Comparison of ENCODE assay signal across 8 cellular contexts in the genomic region with DNA sequence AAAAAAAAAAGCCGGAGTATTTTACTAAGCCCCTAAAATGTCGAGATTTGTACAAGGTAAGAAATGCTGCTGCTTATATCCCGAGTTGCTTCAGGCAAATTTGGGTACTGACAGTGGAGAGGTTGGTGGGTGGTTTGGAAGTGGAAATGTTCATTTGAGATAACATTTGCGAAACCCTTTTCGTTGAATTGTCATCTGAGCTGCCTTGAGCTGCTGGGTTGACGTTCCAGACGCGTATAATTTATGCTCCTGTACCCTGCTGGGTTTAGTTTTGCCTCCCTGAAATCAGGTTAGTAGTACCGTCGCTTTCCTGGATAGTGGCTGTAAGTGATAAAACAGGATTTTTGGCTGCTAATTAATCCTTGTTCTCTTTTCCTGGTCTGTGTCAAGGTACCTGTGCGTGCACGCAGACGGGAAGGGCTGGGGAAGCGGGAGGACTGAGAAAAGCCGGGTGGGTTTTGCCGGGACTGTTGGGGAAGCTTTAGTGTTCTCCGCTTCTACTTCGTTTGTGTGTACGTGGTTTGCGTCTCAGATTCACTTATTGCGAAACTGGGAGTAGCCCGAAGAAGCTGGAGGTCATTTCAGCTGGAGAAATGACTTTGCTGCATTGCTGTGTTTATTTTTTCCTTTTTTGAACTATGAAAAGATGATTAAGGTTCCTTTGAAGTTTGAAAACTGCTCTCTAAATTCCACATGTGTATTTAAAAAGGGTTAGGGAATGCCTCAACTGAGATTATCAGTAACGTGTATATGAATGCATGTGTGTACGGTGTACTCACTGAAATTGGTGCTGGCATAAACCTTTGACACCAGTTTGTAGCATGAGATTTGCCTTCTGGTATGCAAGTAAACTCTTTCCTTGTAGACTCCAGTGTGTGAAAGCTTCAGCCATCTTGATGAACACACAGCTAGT. TPM values are rescaled to one million over a fixed set of nuclear protein-coding genes. Genes with fewer than 3 reads are reported as not detected.
DNase-seq lines count a peak whose midpoint lies in the region; ATAC-seq and TF ChIP-seq lines count a peak whose summit lies in the region.

No MANE protein-coding gene starts in this region.

- H3K79me2 ChIP-seq in OCI-LY3 (ENCODE audit: low read length) = peaks cover 63% of the 10 kb centered on the region

- H3K27ac ChIP-seq in OCI-LY3 (ENCODE audit: low read length) = no peak overlapping the region

- H3K36me3 ChIP-seq in H7 (replicated peaks; ENCODE audit: control insufficient read depth, insufficient read depth, low read length) (no peaks in the 10 kb centered on the region), OCI-LY3 (replicated peaks; ENCODE audit: low read depth, low read length) (no peaks in the 10 kb centered on the region)

- H3K9me3 Mint-ChIP-seq in stimulated activated naive B cell treated with anti-CD40 and anti-IgM and Interleukin-4, amounts not matched to agents 10 μg/mL and 1 μg/mL and 100 μg/mL, for 72 hours = no peaks in the 10 kb centered on the region

- peak overlapping the region; percentile 98 for H3K27ac Mint-ChIP-seq in stimulated activated naive B cell treated with anti-CD40 and anti-IgM and Interleukin-4, amounts not matched to agents 10 μg/mL and 1 μg/mL and 100 μg/mL, for 72 hours

- H3K9ac ChIP-seq in OCI-LY3 (ENCODE audit: low read length) = peak overlapping the region; percentile 97

- peak; percentile 61 for DNase-seq in AG09319 (ENCODE audit: extremely low read depth, low read depth)
- no peak for DNase-seq in H7
- peak; percentile 79 to 82 for DNase-seq in cardiac fibroblast (ENCODE audit: low read depth in 2 of 2)
- DNase-seq in kidney glomerular epithelial cell (lab: John Stamatoyannopoulos, UW) = peak; percentile 46
- DNase-seq in stimulated activated naive B cell treated with anti-CD40 and anti-IgM and Interleukin-4, amounts not matched to agents 10 μg/mL and 1 μg/mL and 100 μg/mL, for 72 hours = no peak
- DNase-seq in GOT3 (lab: John Stamatoyannopoulos, UW) = no peak

- H3K36me3 Mint-ChIP-seq in stimulated activated naive B cell treated with anti-CD40 and anti-IgM and Interleukin-4, amounts not matched to agents 10 μg/mL and 1 μg/mL and 100 μg/mL, for 72 hours = peaks cover 9% of the 10 kb centered on the region in 2 donors

- H3K9me3 ChIP-seq in OCI-LY3 (ENCODE audit: insufficient read depth, low read length) = no peaks in the 10 kb centered on the region

- peaks cover 15% of the 10 kb centered on the region for H3K4me1 ChIP-seq in OCI-LY3 (ENCODE audit: low read length)

- H3K4me3 ChIP-seq in H7 (ENCODE audit: insufficient read depth, low read depth, low read length) (peak overlapping the region; percentile 88), OCI-LY3 (ENCODE audit: low read length) (peak overlapping the region; percentile 91), cardiac fibroblast (replicated peaks in 1 of 2; ENCODE audit: low read depth in 2 of 2, low read length in 2 of 2) (peak overlapping the region; percentile 81 to 88)

- H3K4me1 Mint-ChIP-seq in stimulated activated naive B cell treated with anti-CD40 and anti-IgM and Interleukin-4, amounts not matched to agents 10 μg/mL and 1 μg/mL and 100 μg/mL, for 72 hours = peaks cover 11 to 50% of the 10 kb centered on the region in 2 donors

- ATAC-seq in stimulated activated naive B cell treated with anti-CD40 and anti-IgM and Interleukin-4, amounts not matched to agents 10 μg/mL and 1 μg/mL and 100 μg/mL, for 72 hours (replicated peaks) = no peak
- ATAC-seq in GM18517 (IDR thresholded peaks at IDR 0.05; ENCODE audit: unreplicated experiment) = no peak

- no peak overlapping the region for H2AFZ ChIP-seq in OCI-LY3 (ENCODE audit: low read depth, low read length)

- H3K27me3 Mint-ChIP-seq in stimulated activated naive B cell treated with anti-CD40 and anti-IgM and Interleukin-4, amounts not matched to agents 10 μg/mL and 1 μg/mL and 100 μg/mL, for 72 hours = no peaks in the 10 kb centered on the region

- H4K20me1 ChIP-seq in OCI-LY3 (ENCODE audit: insufficient read depth, low read length) = peaks cover 22% of the 10 kb centered on the region

- TF ChIP-seq CTCF in AG09319 (IDR thresholded peaks at IDR 0.05; ENCODE audit: low read depth, low read length) = no peak
- TF ChIP-seq CTCF in OCI-LY3 (IDR thresholded peaks at IDR 0.05; ENCODE audit: low read depth, low read length) = no peak
- TF ChIP-seq CTCF in cardiac fibroblast (IDR thresholded peaks at IDR 0.05; ENCODE audit: low read depth, low read length) = no peak

- peak overlapping the region; percentile 97 to 99 for H3K4me3 Mint-ChIP-seq in stimulated activated naive B cell treated with anti-CD40 and anti-IgM and Interleukin-4, amounts not matched to agents 10 μg/mL and 1 μg/mL and 100 μg/mL, for 72 hours

- peak overlapping the region; percentile 94 for H3K4me2 ChIP-seq in OCI-LY3 (ENCODE audit: low read length)

- H3K27me3 ChIP-seq in H7 (ENCODE audit: control insufficient read depth, insufficient read depth, low read length) = no peaks in the 10 kb centered on the region
- H3K27me3 ChIP-seq in OCI-LY3 (ENCODE audit: low read depth, low read length) = no peaks in the 10 kb centered on the region

RNA-seq across cellular contexts. Expression of a gene that starts 0.7 kb away (rescaled TPM):
- 324 and 639 TPM in 2 replicates for total RNA-seq in H7 (2014; rRNA removed; shearing (Covaris generic))

Comparison
In these comparisons a context has a peak if more than half of its experiments do, and no peak if none do; other contexts are left out.
1. DNase-seq: peak in AG09319 (single experiment), cardiac fibroblast (2 of 2) and kidney glomerular epithelial cell (single experiment); none in H7 (single experiment), stimulated activated naive B cell treated with anti-CD40 and anti-IgM and Interleukin-4, amounts not matched to agents 10 μg/mL and 1 μg/mL and 100 μg/mL, for 72 hours (single experiment) and GOT3 (single experiment).
2. Peak in every context shown above with its lines, with median percentiles within 50 percentile points of each other: H3K4me3 ChIP-seq.